Comparison of ENCODE assay signal across 6 cellular contexts in the genomic region with DNA sequence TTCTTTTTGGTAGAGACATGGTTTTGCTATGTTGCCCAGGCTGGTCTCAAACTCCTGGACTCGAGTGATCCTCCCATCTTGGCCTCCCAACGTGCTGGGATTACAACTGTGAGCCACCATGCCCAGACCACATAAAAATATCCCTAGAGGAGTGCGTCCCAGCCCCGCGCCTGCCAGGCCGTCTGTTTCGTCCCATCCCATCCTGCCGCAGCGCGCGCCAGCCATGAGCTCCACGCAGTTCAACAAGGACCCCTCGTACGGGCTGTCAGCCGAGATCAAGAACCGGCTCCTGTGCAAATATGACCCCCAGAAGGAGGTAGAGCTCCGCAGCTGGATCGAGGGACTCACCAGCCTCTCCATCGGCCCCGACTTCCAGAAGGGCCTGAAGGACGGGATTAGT.
"Had no signal": no experiment of that assay in that cellular context is flagged by ENCODE, and none has a peak within 500 bp of the region (broad histone marks: within the 10 kb centered on the region; RNA-seq: fewer than 3 reads in every experiment).

No MANE protein-coding gene starts in this region.

- H3K4me3 ChIP-seq: GM23338, HAP-1 had no signal

- H2AFZ ChIP-seq: GM23338 had no signal

- H3K36me3 ChIP-seq: HAP-1 had no signal

- ATAC-seq: HCT116, HepG2 had no signal

- H3K4me1 ChIP-seq: HAP-1 had no signal

- H3K9me3 ChIP-seq: HAP-1 had no signal

- DNase-seq: H7, HFFc6 had no signal

- H3K4me2 ChIP-seq: GM23338 had no signal
